ENCODE assay signal across 26 cellular contexts in the genomic region with DNA sequence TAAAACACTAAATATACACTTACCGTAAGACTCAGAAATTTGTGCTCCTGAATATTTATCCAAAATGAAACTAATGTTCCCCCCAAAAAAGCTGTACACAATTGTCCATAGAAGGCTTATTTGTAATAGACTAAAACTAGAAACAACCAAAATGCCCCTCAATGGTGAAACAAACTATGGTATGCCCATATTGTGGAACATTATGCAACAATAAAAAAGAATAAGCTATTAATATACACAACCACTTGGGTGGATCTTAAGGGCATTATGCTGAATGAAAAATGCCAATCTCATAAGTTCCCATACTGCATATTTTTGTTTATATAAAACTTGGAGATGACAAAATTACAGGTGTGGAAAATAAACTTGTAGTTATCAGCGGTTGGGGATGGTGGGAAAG.
DNase-seq lines count a peak whose midpoint lies in the region; ATAC-seq, FAIRE-seq and TF ChIP-seq lines count a peak whose summit lies in the region.
"Had no signal": no experiment of that assay in that cellular context is flagged by ENCODE, and none has a peak within 500 bp of the region (broad histone marks: within the 10 kb centered on the region; RNA-seq: fewer than 3 reads in every experiment).

No MANE protein-coding gene starts in this region.

- no peak overlapping the region for H2BK5ac ChIP-seq in mesendoderm (ENCODE audit: low read length)

- H3K36me3 Mint-ChIP-seq in WTC11 (peaks cover 22% of the 10 kb centered on the region), endodermal cell (ENCODE audit: low read depth) (peaks cover 17% of the 10 kb centered on the region)
- no peaks in the 10 kb centered on the region for H3K36me3 Mint-ChIP-seq in stimulated activated memory B cell treated with anti-CD40 and anti-IgM and Interleukin-4, amounts not matched to agents 10 μg/mL and 1 μg/mL and 100 μg/mL, for 72 hours
- no peaks in the 10 kb centered on the region for H3K36me3 Mint-ChIP-seq in CD4-positive, alpha-beta T cell (ENCODE audit: low read depth)
- H3K36me3 Mint-ChIP-seq: CD4-positive, alpha-beta memory T cell; CD8-positive, alpha-beta memory T cell had no signal

- H3K4me1 ChIP-seq in A549 (peaks cover 31% of the 10 kb centered on the region), endodermal cell (ENCODE audit: control insufficient read depth, insufficient read depth, low read length) (peaks cover 8% of the 10 kb centered on the region), mesendoderm (ENCODE audit: control insufficient read depth, low read depth, low read length) (peaks cover 3% of the 10 kb centered on the region), Peyer's patch (no peaks in the 10 kb centered on the region)
- H3K4me1 ChIP-seq: BLaER1 treated with 17β-estradiol and CSF1 and Interleukin-3, amounts not matched to agents 10 nM and 100 nM had no signal

- H3K4me1 Mint-ChIP-seq in WTC11 (peaks cover 17% of the 10 kb centered on the region), endodermal cell (peaks cover 22% of the 10 kb centered on the region)
- H3K4me1 Mint-ChIP-seq in stimulated activated memory B cell treated with anti-CD40 and anti-IgM and Interleukin-4, amounts not matched to agents 10 μg/mL and 1 μg/mL and 100 μg/mL, for 72 hours: no peaks in the 10 kb centered on the region
- no peaks in the 10 kb centered on the region for H3K4me1 Mint-ChIP-seq in CD4-positive, alpha-beta T cell (ENCODE audit: low read depth)
- H3K4me1 Mint-ChIP-seq: B cell; CD4-positive, alpha-beta memory T cell; CD8-positive, alpha-beta memory T cell had no signal

- peaks cover 15% of the 10 kb centered on the region; the same call in 2 of the 3 replicates for H3K9me3 ChIP-seq in A549
- peaks cover 27% of the 10 kb centered on the region for H3K9me3 ChIP-seq in endodermal cell (ENCODE audit: control insufficient read depth, low read length)
- peaks cover 3% of the 10 kb centered on the region for H3K9me3 ChIP-seq in CD4-positive, alpha-beta T cell (ENCODE audit: control insufficient read depth, low read length)
- H3K9me3 ChIP-seq in Peyer's patch: no peaks in the 10 kb centered on the region

- no peak for DNase-seq in A549 (ENCODE audit: low read depth in 1 of 2, low spot score in 1 of 2)
- no peak for DNase-seq in WTC11 (ENCODE audit: low spot score)
- no peak for DNase-seq in endodermal cell
- DNase-seq in mesendoderm: no peak
- DNase-seq in CD4-positive, alpha-beta T cell: no peak
- no peak for DNase-seq in Peyer's patch
- DNase-seq: 8988T; AML-193; CD4-positive, alpha-beta memory T cell; CD8-positive, alpha-beta memory T cell; COR-L47; DMS 273 treated with DMSO at 0.1 percent for 48 hours; DMS153; DMS53; DMS79; DND-41; EL; GDM1 had no signal

- H3K27ac Mint-ChIP-seq in WTC11 (no peak overlapping the region), endodermal cell (no peak overlapping the region)
- H3K27ac Mint-ChIP-seq in stimulated activated memory B cell treated with anti-CD40 and anti-IgM and Interleukin-4, amounts not matched to agents 10 μg/mL and 1 μg/mL and 100 μg/mL, for 72 hours: no peak overlapping the region
- no peak overlapping the region for H3K27ac Mint-ChIP-seq in CD4-positive, alpha-beta T cell
- H3K27ac Mint-ChIP-seq: B cell; CD4-positive, alpha-beta memory T cell; CD8-positive, alpha-beta memory T cell had no signal

- H3K4me3 ChIP-seq in A549: no peak overlapping the region
- peak overlapping the region; percentile 58 for H3K4me3 ChIP-seq in endodermal cell (ENCODE audit: low read length)
- H3K4me3 ChIP-seq in mesendoderm (ENCODE audit: low read length): no peak overlapping the region
- no peak overlapping the region for H3K4me3 ChIP-seq in Peyer's patch
- H3K4me3 ChIP-seq: BLaER1 treated with 17β-estradiol and CSF1 and Interleukin-3, amounts not matched to agents 10 nM and 100 nM; GM12878 had no signal

- no peak for FAIRE-seq in A549 (lab: Jason Lieb, UNC)
- FAIRE-seq: A204.1, GM12878, GM12892, GM18507 had no signal

- CTCF ChIA-PET in A549 (lab: Yijun Ruan, JAX) (no interaction called here), WTC11 (lab: Charles Lee) (no interaction called here)
- CTCF ChIA-PET in CD4-positive, alpha-beta T cell (lab: Charles Lee): no interaction called here

- peak overlapping the region; percentile 92 for H2BK15ac ChIP-seq in mesendoderm (replicated peaks; ENCODE audit: low read depth)

- H3K9ac ChIP-seq in endodermal cell (ENCODE audit: extremely low read depth, low read length, poor library complexity, severe bottlenecking) (no peak overlapping the region), mesendoderm (ENCODE audit: low read length) (no peak overlapping the region)
- H3K9ac ChIP-seq: BLaER1 treated with 17β-estradiol and CSF1 and Interleukin-3, amounts not matched to agents 10 nM and 100 nM had no signal

- H3K23ac ChIP-seq in mesendoderm (ENCODE audit: low read length): no peak overlapping the region

- H3K9me3 Mint-ChIP-seq in WTC11 (peaks cover 31% of the 10 kb centered on the region), endodermal cell (peaks cover 29% of the 10 kb centered on the region)
- peaks cover 11% of the 10 kb centered on the region for H3K9me3 Mint-ChIP-seq in stimulated activated memory B cell treated with anti-CD40 and anti-IgM and Interleukin-4, amounts not matched to agents 10 μg/mL and 1 μg/mL and 100 μg/mL, for 72 hours
- peaks cover 11% of the 10 kb centered on the region for H3K9me3 Mint-ChIP-seq in CD4-positive, alpha-beta T cell

- H3K27me3 ChIP-seq in endodermal cell (ENCODE audit: control insufficient read depth, insufficient read depth, low read length, poor library complexity, severe bottlenecking) (no peaks in the 10 kb centered on the region), mesendoderm (ENCODE audit: insufficient read depth, low read length, poor library complexity) (no peaks in the 10 kb centered on the region), Peyer's patch (no peaks in the 10 kb centered on the region)
- no peaks in the 10 kb centered on the region for H3K27me3 ChIP-seq in CD4-positive, alpha-beta T cell (ENCODE audit: control insufficient read depth, insufficient read depth, low read length)
- H3K27me3 ChIP-seq: BLaER1 treated with 17β-estradiol and CSF1 and Interleukin-3, amounts not matched to agents 10 nM and 100 nM had no signal

- TF ChIP-seq POLR2A in A549 (IDR thresholded peaks at IDR 0.05; ENCODE audit: low read length) (no peak), Peyer's patch (IDR thresholded peaks at IDR 0.05) (no peak)

- H3K4me2 ChIP-seq in A549 (no peak overlapping the region), mesendoderm (ENCODE audit: low read length) (no peak overlapping the region)
- H3K4me2 ChIP-seq: BLaER1 treated with 17β-estradiol and CSF1 and Interleukin-3, amounts not matched to agents 10 nM and 100 nM had no signal

- H3K4me3 Mint-ChIP-seq in WTC11 (no peak overlapping the region), endodermal cell (no peak overlapping the region)
- no peak overlapping the region for H3K4me3 Mint-ChIP-seq in stimulated activated memory B cell treated with anti-CD40 and anti-IgM and Interleukin-4, amounts not matched to agents 10 μg/mL and 1 μg/mL and 100 μg/mL, for 72 hours
- H3K4me3 Mint-ChIP-seq in CD4-positive, alpha-beta T cell: no peak overlapping the region
- H3K4me3 Mint-ChIP-seq: B cell; CD4-positive, alpha-beta memory T cell; CD8-positive, alpha-beta memory T cell had no signal

- H3K36me3 ChIP-seq in endodermal cell (ENCODE audit: control insufficient read depth, insufficient read depth, low read length) (no peaks in the 10 kb centered on the region), mesendoderm (ENCODE audit: control insufficient read depth, insufficient read depth, low read length) (no peaks in the 10 kb centered on the region), Peyer's patch (no peaks in the 10 kb centered on the region)
- H3K36me3 ChIP-seq: BLaER1 treated with 17β-estradiol and CSF1 and Interleukin-3, amounts not matched to agents 10 nM and 100 nM had no signal

- no peak overlapping the region for H4K5ac ChIP-seq in mesendoderm (ENCODE audit: low read length)

- H3K4ac ChIP-seq in mesendoderm (ENCODE audit: low read depth, low read length): no peak overlapping the region

- H4K8ac ChIP-seq in mesendoderm (ENCODE audit: low read depth, low read length): no peak overlapping the region

- TF ChIP-seq CTCF in A549 (IDR thresholded peaks at IDR 0.05) (no peak), WTC11 (IDR thresholded peaks at IDR 0.05) (no peak), endodermal cell (conservative IDR thresholded peaks at IDR 0.05) (no peak), Peyer's patch (IDR thresholded peaks at IDR 0.05) (no peak)
- TF ChIP-seq CTCF in CD4-positive, alpha-beta T cell (IDR thresholded peaks at IDR 0.05): no peak

- ATAC-seq in A549: no peak
- no peak for ATAC-seq in WTC11
- no peak for ATAC-seq in stimulated activated memory B cell treated with anti-CD40 and anti-IgM and Interleukin-4, amounts not matched to agents 10 μg/mL and 1 μg/mL and 100 μg/mL, for 72 hours
- no peak for ATAC-seq in CD4-positive, alpha-beta T cell (ENCODE audit: poor library complexity)
- ATAC-seq: GM12878 had no signal

- H3K27ac ChIP-seq in A549 (no peak overlapping the region), endodermal cell (ENCODE audit: low read depth, low read length) (no peak overlapping the region), mesendoderm (ENCODE audit: low read depth, low read length) (no peak overlapping the region), Peyer's patch (no peak overlapping the region)
- no peak overlapping the region for H3K27ac ChIP-seq in CD4-positive, alpha-beta T cell (ENCODE audit: low read depth, low read length)
- H3K27ac ChIP-seq: BLaER1 treated with 17β-estradiol and CSF1 and Interleukin-3, amounts not matched to agents 10 nM and 100 nM; C4-2B had no signal

- 96% methylated on average over 2 of the region's 2 CpGs for WGBS in A549 (ENCODE audit: missing lambda C conversion rate)
- 100% methylated on average over 1 to 2 of the region's 2 CpGs for WGBS in endodermal cell (ENCODE audit: insufficient coverage in 1 of 2, insufficient read length in 1 of 2), 2 experiments
- WGBS in mesendoderm (ENCODE audit: extremely low coverage, insufficient coverage, low lambda C conversion rate): no CpG with 5 or more reads among the region's 2 CpGs

- H3K56ac ChIP-seq in mesendoderm (ENCODE audit: low read length): no peak overlapping the region

- TF ChIP-seq RAD21 in A549 (conservative IDR thresholded peaks at IDR 0.05 in 1 of 2, IDR thresholded peaks at IDR 0.05 in 1 of 2): no peak

- intact Hi-C loops in CD4-positive, alpha-beta T cell (cut with DNase I, micrococcal nuclease): no loop called here

- H2BK120ac ChIP-seq in mesendoderm (ENCODE audit: low read depth, low read length): no peak overlapping the region

- H3K79me2 ChIP-seq in mesendoderm (ENCODE audit: control insufficient read depth, insufficient read depth, low read length): no peaks in the 10 kb centered on the region

- no peak for TF ChIP-seq EP300 in A549 (IDR thresholded peaks at IDR 0.05)

- POLR2A ChIA-PET in A549 (lab: Yijun Ruan, JAX) (no interaction called here), WTC11 (lab: Charles Lee) (no interaction called here)
- POLR2A ChIA-PET in CD4-positive, alpha-beta T cell (lab: Charles Lee): no interaction called here

- no peak overlapping the region for H3K18ac ChIP-seq in mesendoderm (ENCODE audit: low read length)

- H3K79me1 ChIP-seq in mesendoderm (ENCODE audit: low read length): no peaks in the 10 kb centered on the region

- no peaks in the 10 kb centered on the region for H3K27me3 Mint-ChIP-seq in WTC11 (ENCODE audit: low read depth)
- no peaks in the 10 kb centered on the region for H3K27me3 Mint-ChIP-seq in endodermal cell (ENCODE audit: insufficient read depth)
- no peaks in the 10 kb centered on the region for H3K27me3 Mint-ChIP-seq in stimulated activated memory B cell treated with anti-CD40 and anti-IgM and Interleukin-4, amounts not matched to agents 10 μg/mL and 1 μg/mL and 100 μg/mL, for 72 hours
- H3K27me3 Mint-ChIP-seq in CD4-positive, alpha-beta T cell: no peaks in the 10 kb centered on the region
- H3K27me3 Mint-ChIP-seq: B cell; CD4-positive, alpha-beta memory T cell; CD8-positive, alpha-beta memory T cell had no signal

- no peak overlapping the region for H2AK5ac ChIP-seq in mesendoderm (ENCODE audit: low read length)
